In the genomic region with DNA sequence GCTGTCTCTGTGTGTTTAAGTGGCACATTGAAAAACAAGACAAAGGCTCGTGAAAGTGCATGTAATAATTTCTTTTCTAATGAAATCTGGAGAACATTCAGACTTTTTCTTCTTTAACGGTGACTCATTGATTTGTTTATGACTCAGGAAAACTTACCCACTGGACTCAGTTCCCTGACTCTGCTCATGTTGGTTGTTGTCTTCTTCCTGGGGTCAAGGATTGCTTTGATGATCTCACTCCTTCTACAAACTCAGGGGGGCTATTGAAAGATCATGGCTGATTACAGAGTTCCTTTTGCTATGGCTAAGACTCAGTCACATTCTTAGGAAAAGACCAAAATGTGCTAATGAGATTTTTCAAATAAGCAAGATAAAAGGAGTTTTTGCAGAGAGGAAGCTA, we compare ENCODE assay signal across 21 cellular contexts.
DNase-seq lines count a peak whose midpoint lies in the region; ATAC-seq, FAIRE-seq and TF ChIP-seq lines count a peak whose summit lies in the region.
"Had no signal": no experiment of that assay in that cellular context is flagged by ENCODE, and none has a peak within 500 bp of the region (broad histone marks: within the 10 kb centered on the region; RNA-seq: fewer than 3 reads in every experiment).

No MANE protein-coding gene starts in this region.

- no peak for FAIRE-seq in bronchial epithelial cell (lab: Jason Lieb, UNC)

- H3K4me3 ChIP-seq in bronchial epithelial cell (ENCODE audit: low read depth, low read length), result no peak overlapping the region
- H3K4me3 ChIP-seq in adrenal gland, result no peak overlapping the region
- H3K4me3 ChIP-seq: prostate gland, stomach had no signal

- ATAC-seq in GM18873 (IDR thresholded peaks at IDR 0.05; ENCODE audit: low FRiP score, unreplicated experiment) (no peak), Right ventricle myocardium inferior (no peak)
- ATAC-seq: activated CD8-positive, alpha-beta T cell treated with anti-CD3 and anti-CD28 coated beads, Interleukin-2, amount 10 ng/mL, durations not matched to agents 7 days and 5 days; natural killer cell had no signal

- no peaks in the 10 kb centered on the region for H3K9me3 ChIP-seq in adrenal gland (replicated peaks in 1 of 3)
- H3K9me3 ChIP-seq: prostate gland, stomach had no signal

- peak overlapping the region in 1 of 5 donors; percentile 49 for H3K27ac ChIP-seq in adrenal gland
- H3K27ac ChIP-seq: HL-60, prostate gland, stomach, VCaP had no signal

- WGBS in adrenal gland, 4 donors, result 28 to 47% (median 33%) methylated on average over 2 of the region's 2 CpGs

- H3K4me1 ChIP-seq in adrenal gland (replicated peaks in 1 of 2), result no peaks in the 10 kb centered on the region
- H3K4me1 ChIP-seq: prostate gland, stomach had no signal

- no peaks in the 10 kb centered on the region for H3K27me3 ChIP-seq in bronchial epithelial cell (ENCODE audit: control insufficient read depth, insufficient read depth, low read length)
- H3K27me3 ChIP-seq in adrenal gland, result no peaks in the 10 kb centered on the region

- intact Hi-C loops in adrenal gland (cut with DNase I), result no loop called here
- intact Hi-C loops in Right ventricle myocardium inferior (cut with DNase I), result no loop called here

- peak; percentile 19 for DNase-seq in AG08395 (ENCODE audit: low spot score)
- peak; percentile 75 for DNase-seq in HT1080 (ENCODE audit: low read depth)
- DNase-seq in bronchial epithelial cell (ENCODE audit: low read depth), result peak; percentile 10
- peak; percentile 80 for DNase-seq in iris pigment epithelial cell (ENCODE audit: low read depth)
- no peak for DNase-seq in KG1 (lab: John Stamatoyannopoulos, UW)
- no peak for DNase-seq in adrenal gland
- DNase-seq in Right ventricle myocardium inferior (ENCODE audit: missing footprints), result no peak
- DNase-seq: activated CD8-positive, alpha-beta T cell treated with anti-CD3 and anti-CD28 coated beads, Interleukin-2, amount 10 ng/mL, durations not matched to agents 7 days and 5 days; activated effector memory CD4-positive, alpha-beta T cell treated with Interleukin-2 at 50 U/mL for 16 hours; aorta; natural killer cell; NCI-H1694; NCI-H524; OCI-M1; stimulated activated CD4-positive, alpha-beta T cell treated with anti-CD3 and anti-CD28 coated beads, Interleukin-15, amount 100 ng/mL, for 24 hours; stomach; SW 1271 had no signal

- TF ChIP-seq CTCF in bronchial epithelial cell (IDR thresholded peaks at IDR 0.05; ENCODE audit: insufficient read depth, low read length, severe bottlenecking) (no peak), adrenal gland (IDR thresholded peaks at IDR 0.05) (no peak)

- TF ChIP-seq POLR2A in adrenal gland (IDR thresholded peaks at IDR 0.05), result no peak

- H3K36me3 ChIP-seq in bronchial epithelial cell (ENCODE audit: control insufficient read depth, insufficient read depth, low read length) (no peaks in the 10 kb centered on the region), adrenal gland (replicated peaks in 1 of 2) (no peaks in the 10 kb centered on the region)
- H3K36me3 ChIP-seq: prostate gland, stomach had no signal

Comparison
In these comparisons a context has a peak if more than half of its experiments do, and no peak if none do; other contexts are left out.
1. DNase-seq: peak in AG08395 (single experiment), HT1080 (single experiment), bronchial epithelial cell (single experiment) and iris pigment epithelial cell (single experiment); none in KG1 (single experiment), adrenal gland (0 of 7) and Right ventricle myocardium inferior (single experiment).